In genomic region chr20:37401930-37402675, GRCh38 we compare ENCODE assay signal across 19 cellular contexts. TPM values are rescaled to one million over a fixed set of nuclear protein-coding genes. Genes with fewer than 3 reads are reported as not detected.
DNase-seq lines count a peak whose midpoint lies in the region; ATAC-seq, FAIRE-seq and TF ChIP-seq lines count a peak whose summit lies in the region.
"Had no signal": no experiment of that assay in that cellular context is flagged by ENCODE, and none has a peak within 500 bp of the region (broad histone marks: within the 10 kb centered on the region; RNA-seq: fewer than 3 reads in every experiment).

No MANE protein-coding gene starts in this region.

- peak overlapping the region; percentile 44; the same call in 1 of the 2 replicates for H2BK5ac ChIP-seq in H1 (ENCODE audit: low read depth, low read length)

- H3K27me3 ChIP-seq in cardiac muscle cell (no peaks in the 10 kb centered on the region), H1 (replicated peaks in 1 of 4; ENCODE audit: control insufficient read depth in 3 of 4, extremely low read depth in 1 of 4, insufficient read depth in 3 of 4, low read length in 3 of 4) (peaks cover 0 to 9% (median 1%) of the 10 kb centered on the region in 4 experiments; a peak in 3 of 7 replicates), right lobe of liver (no peaks in the 10 kb centered on the region), hepatocyte (no peaks in the 10 kb centered on the region)

- H3K18ac ChIP-seq in H1 (ENCODE audit: extremely low read depth, low read length), result no peak overlapping the region

- POLR2A ChIA-PET in H1 (lab: Charles Lee; ENCODE audit: partially characterized antibody), result interaction anchor here (1.0 to 1.1 kb wide), 2 partner anchors 12 to 126 kb away, joined by 3 read pairs; partner anchors contain the start of gene BLCAP

- no peaks in the 10 kb centered on the region for H3K9me2 ChIP-seq in hepatocyte (replicated peaks; ENCODE audit: insufficient read depth)

- peaks cover 9% of the 10 kb centered on the region for H3K4me1 ChIP-seq in cardiac muscle cell (ENCODE audit: low read depth)
- peaks cover 0 to 19% (median 14%) of the 10 kb centered on the region in 4 experiments; a peak in 6 of 7 replicates for H3K4me1 ChIP-seq in H1 (replicated peaks in 1 of 4; ENCODE audit: control insufficient read depth in 3 of 4, insufficient read depth in 4 of 4, low read length in 3 of 4)
- H3K4me1 ChIP-seq in right lobe of liver, result peaks cover 0 to 19% (median 0%) of the 10 kb centered on the region in 4 donors
- H3K4me1 ChIP-seq in hepatocyte (ENCODE audit: insufficient read depth), result peaks cover 6% of the 10 kb centered on the region

- intact Hi-C loops in Right ventricle myocardium superior (cut with DNase I) (no loop called here), right lobe of liver (cut with DNase I) (no loop called here)

- TF ChIP-seq RAD21 in H1 (IDR thresholded peaks at IDR 0.05 in 1 of 2, conservative IDR thresholded peaks at IDR 0.05 in 1 of 2; ENCODE audit: low read depth in 2 of 2, low read length in 2 of 2), result no peak

- H3K36me3 ChIP-seq in cardiac muscle cell, result peaks cover 16% of the 10 kb centered on the region
- peaks cover 4 to 27% (median 9%) of the 10 kb centered on the region in 4 experiments; a peak in 6 of 8 replicates for H3K36me3 ChIP-seq in H1 (ENCODE audit: control insufficient read depth in 2 of 4, insufficient read depth in 4 of 4, low read length in 3 of 4)
- no peaks in the 10 kb centered on the region for H3K36me3 ChIP-seq in right lobe of liver
- H3K36me3 ChIP-seq in hepatocyte (replicated peaks; ENCODE audit: insufficient read depth, low read depth), result no peaks in the 10 kb centered on the region

- no peak overlapping the region for H2BK12ac ChIP-seq in H1 (ENCODE audit: low read depth, low read length)

- no peak overlapping the region for H2AK5ac ChIP-seq in H1 (ENCODE audit: low read depth, low read length)

- H3K23ac ChIP-seq in H1 (ENCODE audit: insufficient read length), result no peak overlapping the region

- H2BK20ac ChIP-seq in H1 (ENCODE audit: low read length), result no peak overlapping the region

- ATAC-seq in Right ventricle myocardium superior (ENCODE audit: poor library complexity), result no peak
- ATAC-seq in right lobe of liver, result peak in 3 of 4 donors; percentile 1 to 32 (median 20)
- no peak for ATAC-seq in GM18873 (IDR thresholded peaks at IDR 0.05; ENCODE audit: low FRiP score, unreplicated experiment)
- ATAC-seq: A549 had no signal

- H3K79me2 ChIP-seq in H1 (ENCODE audit: control insufficient read depth in 1 of 2, insufficient read depth in 2 of 2, low read length in 2 of 2) (no peaks in the 10 kb centered on the region), hepatocyte (no peaks in the 10 kb centered on the region)

- H2BK15ac ChIP-seq in H1 (ENCODE audit: low read length), result 0 out of 2 replicates have a peak overlapping the region, but pooled peaks have one; percentile 29

- peaks cover 11% of the 10 kb centered on the region; the same call in 1 of the 2 replicates for H3K23me2 ChIP-seq in H1 (ENCODE audit: low read depth, low read length)

- H2BK120ac ChIP-seq in H1 (replicated peaks; ENCODE audit: low read depth, low read length), result no peak overlapping the region

- H3K4me3 ChIP-seq in cardiac muscle cell (no peak overlapping the region), H1 (ENCODE audit: extremely low read depth in 1 of 4, insufficient read depth in 2 of 4, low read depth in 3 of 4, low read length in 4 of 4) (no peak overlapping the region), right lobe of liver (no peak overlapping the region), coronary artery (no peak overlapping the region), hepatocyte (no peak overlapping the region)
- H3K4me3 ChIP-seq: A549, GM23248 had no signal

- DNase-seq in cardiac muscle cell (ENCODE audit: low read depth in 1 of 2, low spot score in 1 of 2), result no peak
- no peak for DNase-seq in Right ventricle myocardium superior
- no peak for DNase-seq in H1 (ENCODE audit: low read depth in 1 of 2, low spot score in 2 of 2)
- peak in 1 of 3 donors; percentile 69 for DNase-seq in right lobe of liver
- no peak for DNase-seq in coronary artery (ENCODE audit: low spot score)
- DNase-seq in hepatocyte (ENCODE audit: low spot score), result no peak
- DNase-seq: AML-193; Caco-2; CD4-positive, alpha-beta T cell; DMS153; DMS79; GDM1; GM23248; H9 had no signal

- FAIRE-seq in H1 (lab: Jason Lieb, UNC), result no peak
- FAIRE-seq: A549, D721Med had no signal

- no peak overlapping the region for H4K91ac ChIP-seq in H1 (replicated peaks; ENCODE audit: insufficient read length, low read length)

- TF ChIP-seq CTCF in cardiac muscle cell (IDR thresholded peaks at IDR 0.05; ENCODE audit: low read depth, low read length) (no peak), H1 (IDR thresholded peaks at IDR 0.05; ENCODE audit: control extremely low read depth in 1 of 3, insufficient read depth in 1 of 3, low read depth in 1 of 3, low read length in 3 of 3) (no peak), right lobe of liver (IDR thresholded peaks at IDR 0.05) (no peak), coronary artery (IDR thresholded peaks at IDR 0.05) (no peak), hepatocyte (IDR thresholded peaks at IDR 0.05; ENCODE audit: poor library complexity) (no peak)

- no peak overlapping the region for H4K5ac ChIP-seq in H1 (ENCODE audit: insufficient read length, low read depth, low read length)

- no peak for TF ChIP-seq EP300 in H1 (IDR thresholded peaks at IDR 0.05; ENCODE audit: borderline replicate concordance in 1 of 2, low read depth in 2 of 2, low read length in 2 of 2)

- no peaks in the 10 kb centered on the region for H3K9me3 ChIP-seq in cardiac muscle cell (ENCODE audit: low read depth)
- no peaks in the 10 kb centered on the region for H3K9me3 ChIP-seq in H1 (ENCODE audit: insufficient read depth in 2 of 2, low read depth in 1 of 2, low read length in 1 of 2)
- no peaks in the 10 kb centered on the region for H3K9me3 ChIP-seq in right lobe of liver
- H3K9me3 ChIP-seq in hepatocyte (ENCODE audit: low read depth), result no peaks in the 10 kb centered on the region
- H3K9me3 ChIP-seq: A549, Caco-2 had no signal

- TF ChIP-seq POLR2A in H1 (IDR thresholded peaks at IDR 0.05; ENCODE audit: control extremely low read depth in 1 of 2, low read depth in 2 of 2, low read length in 2 of 2) (no peak), right lobe of liver (IDR thresholded peaks at IDR 0.05) (no peak)

- H3K56ac ChIP-seq in H1 (replicated peaks; ENCODE audit: insufficient read length, low read depth, low read length), result no peak overlapping the region

- WGBS in H1 (ENCODE audit: extremely low coverage in 1 of 2, insufficient coverage in 1 of 2, insufficient read length in 1 of 2, insufficient replicate concordance in 2 of 2, low coverage in 1 of 2, low lambda C conversion rate in 2 of 2, missing lambda C conversion rate in 1 of 2), 2 experiments, result 94% methylated on average over 27 of the region's 30 CpGs; no CpG with 5 or more reads in 1 of the 2 experiments
- WGBS in right lobe of liver (ENCODE audit: insufficient coverage, low coverage, low lambda C conversion rate, missing lambda C conversion rate), result 71% methylated on average over 9 of the region's 30 CpGs
- WGBS in hepatocyte (ENCODE audit: low lambda C conversion rate, missing lambda C conversion rate), result 97% methylated on average over 29 of the region's 30 CpGs

- no peaks in the 10 kb centered on the region for H3K79me1 ChIP-seq in H1 (ENCODE audit: low read depth, low read length)

- no peak overlapping the region for H3K4ac ChIP-seq in H1 (replicated peaks; ENCODE audit: insufficient read length, low read depth, low read length)

- H3K14ac ChIP-seq in H1 (ENCODE audit: insufficient read length), result no peak overlapping the region

- H4K20me1 ChIP-seq in H1 (replicated peaks in 1 of 2; ENCODE audit: control insufficient read depth in 1 of 2, insufficient read depth in 2 of 2, low read length in 2 of 2) (peaks cover 0 to 3% of the 10 kb centered on the region in 2 experiments), hepatocyte (ENCODE audit: insufficient read depth, poor library complexity, severe bottlenecking) (no peaks in the 10 kb centered on the region)

- H3K4me2 ChIP-seq in H1 (ENCODE audit: insufficient read depth in 1 of 2, low read depth in 2 of 2, low read length in 2 of 2), result no peak overlapping the region
- H3K4me2 ChIP-seq in hepatocyte, result no peak overlapping the region
- H3K4me2 ChIP-seq: A549 had no signal

- CTCF ChIA-PET in H1 (lab: Charles Lee; ENCODE audit: partially characterized antibody), result interaction anchor here (0.8 to 2.1 kb wide), 4 partner anchors 9 to 129 kb away, joined by 3 to 4 read pairs (median 4); no protein-coding TSS in a partner anchor

- H2AFZ ChIP-seq in H1 (ENCODE audit: low read length) (no peak overlapping the region), hepatocyte (no peak overlapping the region)
- H2AFZ ChIP-seq: GM23248 had no signal

- peak overlapping the region; percentile 51 for H3K27ac ChIP-seq in cardiac muscle cell
- H3K27ac ChIP-seq in H1 (ENCODE audit: low read depth, low read length), result no peak overlapping the region
- H3K27ac ChIP-seq in right lobe of liver, result no peak overlapping the region
- no peak overlapping the region for H3K27ac ChIP-seq in coronary artery
- H3K27ac ChIP-seq in hepatocyte, result no peak overlapping the region
- H3K27ac ChIP-seq: 22Rv1, A549, C4-2B, GM23248 had no signal

- no peak overlapping the region for H3K9ac ChIP-seq in H1 (replicated peaks in 1 of 4; ENCODE audit: extremely low read depth in 1 of 4, low read depth in 3 of 4, low read length in 3 of 4)
- H3K9ac ChIP-seq: GM23248 had no signal

- no peak overlapping the region for H4K8ac ChIP-seq in H1 (ENCODE audit: extremely low read depth, insufficient read depth, low read length)

TF ChIP-seq in H1, 55 proteins besides CTCF, POLR2A, EP300 and RAD21 (continues in another document):
- no peak for TF ChIP-seq ZNF274 (IDR thresholded peaks at IDR 0.05; ENCODE audit: borderline replicate concordance, extremely low read depth, low read length)
- TF ChIP-seq CEBPB (IDR thresholded peaks at IDR 0.05; ENCODE audit: low read depth, low read length), result no peak
- no peak for TF ChIP-seq RXRA (IDR thresholded peaks at IDR 0.05; ENCODE audit: insufficient read depth, low read depth, low read length)

RNA-seq across cellular contexts. Expression of gene SRC, which starts 56.2 kb away (rescaled TPM):
- total RNA-seq in cardiac muscle cell (26.5 and 34.3 TPM in 2 replicates), Right ventricle myocardium superior (6.7 TPM), right lobe of liver (10 to 100 TPM in 4 of 6 experiments, 1 to 10 TPM in 2; 3.1 to 17.3 (median 11.2) TPM), hepatocyte (45.5 and 69.8 TPM in 2 replicates)
- polyA plus RNA-seq in cardiac muscle cell (26.2 and 34.7 TPM in 2 replicates), H1 (2011; rRNA removed) (27.6 and 35.4 TPM in 2 replicates), hepatocyte (55.1 and 56.4 TPM in 2 replicates)
- total RNA-seq in H1 (2021; fragmentation: NEBNext Ultra II Directional; extraction: Animal tissue kit (Norgen Biotek cat#: 25700)), result 28.8 and 29.8 TPM in 2 replicates
- polyA plus RNA-seq in H1 (2011; cell fraction: cytosol; rRNA removed), result 25.1 TPM
- 100 TPM for polyA plus RNA-seq in H1 (2011; cell fraction: nucleus; rRNA removed)
- polyA plus RNA-seq in H1 (2012, experiment 1 of 2), result 19.4 to 31.2 TPM (median 26.5 TPM) in 4 replicates
- 20.4 TPM for polyA plus RNA-seq in H1 (2012, experiment 2 of 2)
- polyA plus RNA-seq in H1 (2013, experiment 1 of 2), result 17.9 TPM
- polyA plus RNA-seq in H1 (2013, experiment 2 of 2), result 15.1 TPM
- 28.2 and 38.4 TPM in 2 replicates for polyA minus RNA-seq in H1 (2011; rRNA and poly(A)+ RNA removed)
- 28.6 TPM for polyA minus RNA-seq in H1 (2011; cell fraction: cytosol; rRNA and poly(A)+ RNA removed)
- polyA minus RNA-seq in H1 (2011; cell fraction: nucleus; rRNA and poly(A)+ RNA removed), result 41.9 TPM

Comparison
In these comparisons a context has a peak if more than half of its experiments do, and no peak if none do; other contexts are left out.
1. ATAC-seq: peak in right lobe of liver (3 of 4); none in Right ventricle myocardium superior (single experiment) and GM18873 (single experiment).